20 cellular contexts compared by ENCODE assay signal in the genomic region with DNA sequence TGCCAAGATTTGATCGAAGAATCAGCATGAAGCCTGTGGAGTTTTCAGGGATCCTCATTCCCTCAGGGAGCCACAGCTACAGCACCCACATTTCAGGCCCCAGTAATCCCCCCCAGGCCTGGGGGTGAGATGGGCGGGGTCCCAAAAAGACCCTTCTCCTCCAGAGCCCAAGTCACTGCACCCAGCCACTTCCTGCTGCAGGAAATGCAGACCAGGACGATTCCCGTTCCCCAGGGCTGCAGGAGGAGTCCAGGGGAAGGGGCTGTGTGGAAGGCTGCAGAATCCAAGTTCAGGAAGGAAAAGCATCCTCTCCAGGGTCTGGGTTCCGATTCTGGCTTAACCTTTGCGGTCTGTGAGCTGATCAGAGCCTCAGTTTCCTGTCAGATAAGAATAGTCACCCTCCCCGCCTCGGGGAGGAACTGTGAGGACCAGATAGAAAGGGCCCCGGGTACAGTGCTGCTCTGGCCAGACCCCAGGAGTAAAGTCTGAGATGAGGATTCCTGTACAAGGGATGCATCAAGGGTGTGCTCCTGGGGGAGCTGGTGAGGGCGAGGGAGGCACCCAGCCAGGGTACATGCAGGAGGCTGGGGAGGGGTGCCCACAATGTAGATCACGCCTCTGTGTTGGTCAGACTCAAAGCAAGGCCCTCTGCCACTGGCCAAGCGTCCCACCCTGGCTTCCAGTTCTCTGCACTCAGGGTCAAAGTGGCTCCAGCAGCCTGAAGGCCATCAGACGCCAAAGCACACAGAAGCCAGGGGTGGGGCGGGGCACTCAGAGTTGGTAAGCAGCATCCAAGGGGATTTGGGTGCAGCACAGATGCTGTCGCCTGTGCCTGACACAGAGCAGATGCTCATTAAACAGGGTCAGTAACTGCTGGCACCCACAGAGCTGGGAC. TPM values are rescaled to one million over a fixed set of nuclear protein-coding genes. Genes with fewer than 3 reads are reported as not detected.
DNase-seq lines count a peak whose midpoint lies in the region; ATAC-seq, FAIRE-seq and TF ChIP-seq lines count a peak whose summit lies in the region.
"Had no signal": no experiment of that assay in that cellular context is flagged by ENCODE, and none has a peak within 500 bp of the region (broad histone marks: within the 10 kb centered on the region; RNA-seq: fewer than 3 reads in every experiment).

No MANE protein-coding gene starts in this region.

- no peak overlapping the region for H3K4me3 Mint-ChIP-seq in neural crest cell
- H3K4me3 Mint-ChIP-seq in nephron progenitor cell, result no peak overlapping the region
- H3K4me3 Mint-ChIP-seq: activated T-cell treated with anti-CD3 and anti-CD28 coated beads, Interleukin-2, amount 50 U/mL, for 24 hours; neural progenitor cell had no signal

- H3K27me3 ChIP-seq in BLaER1, result no peaks in the 10 kb centered on the region
- H3K27me3 ChIP-seq in PC-3 (ENCODE audit: low read length), result no peaks in the 10 kb centered on the region
- H3K27me3 ChIP-seq in endothelial cell of umbilical vein (ENCODE audit: control insufficient read depth in 2 of 2, insufficient read depth in 2 of 2, low read length in 2 of 2), result peaks cover 0 to under 1% of the 10 kb centered on the region in 2 experiments
- H3K27me3 ChIP-seq: neural progenitor cell, right lobe of liver had no signal

- dilution Hi-C loops in endothelial cell of umbilical vein (cut with MboI; ENCODE audit: extremely low pct_ligation_motif_present, low sequenced_read_pairs), result no loop called here

- no peaks in the 10 kb centered on the region for H4K20me1 ChIP-seq in BLaER1
- H4K20me1 ChIP-seq in PC-3 (ENCODE audit: low read length), result no peaks in the 10 kb centered on the region
- H4K20me1 ChIP-seq in endothelial cell of umbilical vein (replicated peaks; ENCODE audit: control insufficient read depth, extremely low read depth, insufficient read depth, low read length), result no peaks in the 10 kb centered on the region

- intact Hi-C loops in PC-3 (cut with micrococcal nuclease), result loop anchor here (5.0 kb wide), 1 partner anchor 62 kb away; no protein-coding TSS in a partner anchor
- intact Hi-C loops in endothelial cell of umbilical vein (cut with micrococcal nuclease), result loop anchor here (5.0 kb wide), 1 partner anchor 43 kb away; no protein-coding TSS in a partner anchor

- no peaks in the 10 kb centered on the region for H3K27me3 Mint-ChIP-seq in neural crest cell (ENCODE audit: low read depth)
- no peaks in the 10 kb centered on the region for H3K27me3 Mint-ChIP-seq in nephron progenitor cell (ENCODE audit: low read depth, poor library complexity)
- H3K27me3 Mint-ChIP-seq: activated T-cell treated with anti-CD3 and anti-CD28 coated beads, Interleukin-2, amount 50 U/mL, for 24 hours had no signal

- H3K9me3 ChIP-seq in BLaER1, result no peaks in the 10 kb centered on the region
- no peaks in the 10 kb centered on the region for H3K9me3 ChIP-seq in PC-3 (ENCODE audit: low read length)
- H3K9me3 ChIP-seq in endothelial cell of umbilical vein (replicated peaks; ENCODE audit: control insufficient read depth, insufficient read depth, low read length), result no peaks in the 10 kb centered on the region
- H3K9me3 ChIP-seq: lower lobe of right lung, right lobe of liver, SK-N-SH had no signal

- H2AFZ ChIP-seq in PC-3 (ENCODE audit: low read length) (no peak overlapping the region), endothelial cell of umbilical vein (ENCODE audit: low read depth, low read length) (no peak overlapping the region)
- H2AFZ ChIP-seq: neural progenitor cell had no signal

- POLR2A ChIA-PET in PC-3 (lab: Charles Lee; ENCODE audit: unreplicated experiment) (no interaction called here), endothelial cell of umbilical vein (lab: Charles Lee) (no interaction called here)

- no peaks in the 10 kb centered on the region for H3K36me3 Mint-ChIP-seq in neural crest cell (ENCODE audit: low read depth)
- H3K36me3 Mint-ChIP-seq in nephron progenitor cell (ENCODE audit: low read depth), result no peaks in the 10 kb centered on the region
- H3K36me3 Mint-ChIP-seq: IgD-negative memory B cell, neural progenitor cell had no signal

- H3K4me2 ChIP-seq in BLaER1, result peak overlapping the region; percentile 93
- peak overlapping the region; percentile 86 for H3K4me2 ChIP-seq in PC-3 (ENCODE audit: low read length)
- no peak overlapping the region for H3K4me2 ChIP-seq in endothelial cell of umbilical vein (ENCODE audit: insufficient read depth, low read length)
- H3K4me2 ChIP-seq: SK-N-SH had no signal

- H3K9me3 Mint-ChIP-seq in neural crest cell (no peaks in the 10 kb centered on the region), nephron progenitor cell (peaks cover 7% of the 10 kb centered on the region)
- H3K9me3 Mint-ChIP-seq: activated T-cell treated with anti-CD3 and anti-CD28 coated beads, Interleukin-2, amount 50 U/mL, for 24 hours; IgD-negative memory B cell had no signal

- BruUV-seq in PC-3 (replicated peaks; lab: Mats Ljungman, UMichigan) (no TSS peak), endothelial cell of umbilical vein (replicated peaks; lab: Mats Ljungman, UMichigan) (no TSS peak)

- peak overlapping the region; percentile 70 for H3K27ac ChIP-seq in BLaER1
- H3K27ac ChIP-seq in PC-3 (ENCODE audit: low read length), result peak overlapping the region; percentile 99
- peak overlapping the region; percentile 10 for H3K27ac ChIP-seq in endothelial cell of umbilical vein (ENCODE audit: insufficient read depth, low read depth, low read length)
- H3K27ac ChIP-seq: neural progenitor cell had no signal

- peak overlapping the region; percentile 32 for H3K4me3 ChIP-seq in BLaER1
- peak overlapping the region; percentile 54; the same call in 1 of the 2 replicates for H3K4me3 ChIP-seq in PC-3 (ENCODE audit: low read length)
- H3K4me3 ChIP-seq in endothelial cell of umbilical vein (replicated peaks in 1 of 3; ENCODE audit: insufficient read depth in 1 of 3, low read depth in 1 of 3, low read length in 3 of 3), result no peak overlapping the region
- H3K4me3 ChIP-seq: lower lobe of right lung, neural progenitor cell, right lobe of liver had no signal

- no peaks in the 10 kb centered on the region for H3F3A ChIP-seq in PC-3 (ENCODE audit: low read length, unreplicated experiment)

- H3K4me1 ChIP-seq in BLaER1 (peaks cover 66% of the 10 kb centered on the region), PC-3 (ENCODE audit: insufficient read depth, low read length) (peaks cover 37% of the 10 kb centered on the region), endothelial cell of umbilical vein (ENCODE audit: control insufficient read depth, extremely low read depth, insufficient read depth, low read length) (peaks cover 42% of the 10 kb centered on the region)

- TF ChIP-seq POLR2A in endothelial cell of umbilical vein (IDR thresholded peaks at IDR 0.05; ENCODE audit: low read depth, low read length), result no peak

- ATAC-seq in PC-3, result no peak

- CTCF ChIA-PET in PC-3 (lab: Charles Lee), result no interaction called here
- CTCF ChIA-PET in endothelial cell of umbilical vein (lab: Charles Lee), result interaction anchor here (0.7 to 2.2 kb wide), 7 partner anchors 8 to 130 kb away, joined by 3 to 16 read pairs (median 4); a partner anchor contains a TSS

- H3K27ac Mint-ChIP-seq in neural crest cell (ENCODE audit: unreplicated experiment) (peak overlapping the region; percentile 92), nephron progenitor cell (no peak overlapping the region)
- H3K27ac Mint-ChIP-seq: activated T-cell treated with anti-CD3 and anti-CD28 coated beads, Interleukin-2, amount 50 U/mL, for 24 hours; IgD-negative memory B cell had no signal

- no peaks in the 10 kb centered on the region for H3K79me2 ChIP-seq in PC-3 (ENCODE audit: low read length)
- H3K79me2 ChIP-seq in endothelial cell of umbilical vein (ENCODE audit: control insufficient read depth, insufficient read depth, low read length), result no peaks in the 10 kb centered on the region

- H3K4me1 Mint-ChIP-seq in neural crest cell (no peaks in the 10 kb centered on the region), nephron progenitor cell (peaks cover 5% of the 10 kb centered on the region)

- H3K9ac ChIP-seq in BLaER1 (peak overlapping the region; percentile 4; the same call in 1 of the 2 replicates), PC-3 (ENCODE audit: low read length) (peak overlapping the region; percentile 18; the same call in 1 of the 2 replicates), endothelial cell of umbilical vein (replicated peaks; ENCODE audit: extremely low read depth, insufficient read depth, low read length) (no peak overlapping the region)
- H3K9ac ChIP-seq: neural progenitor cell, SK-N-SH had no signal

- DNase-seq in PC-3 (no peak), endothelial cell of umbilical vein (ENCODE audit: low read depth, low spot score) (no peak), neural crest cell (ENCODE audit: low read depth, low spot score) (no peak), NCI-H1436 (lab: John Stamatoyannopoulos, UW) (no peak), ecto neural progenitor cell (ENCODE audit: low spot score) (no peak), nephron progenitor cell (no peak), MV-4-11 (lab: John Stamatoyannopoulos, UW) (no peak)
- DNase-seq: caudate nucleus; foreskin melanocyte; SK-N-SH; stimulated activated CD4-positive, alpha-beta T cell treated with anti-CD3 and anti-CD28 coated beads, Interleukin-2, amount 100 ng/mL, for 48 hours had no signal

- H3K36me3 ChIP-seq in BLaER1, result no peaks in the 10 kb centered on the region
- H3K36me3 ChIP-seq in PC-3 (ENCODE audit: low read depth, low read length), result no peaks in the 10 kb centered on the region
- H3K36me3 ChIP-seq in endothelial cell of umbilical vein (ENCODE audit: control insufficient read depth in 2 of 2, extremely low read depth in 1 of 2, insufficient read depth in 2 of 2, low read length in 2 of 2), result no peaks in the 10 kb centered on the region
- H3K36me3 ChIP-seq: lower lobe of right lung, neural progenitor cell, right lobe of liver had no signal

- no peaks in the 10 kb centered on the region for H3K9me2 ChIP-seq in PC-3 (replicated peaks; ENCODE audit: low read length)
- H3K9me2 ChIP-seq: SK-N-SH had no signal

- peak; percentile 73 for FAIRE-seq in endothelial cell of umbilical vein (lab: Jason Lieb, UNC)
- FAIRE-seq: endometrium, GM19239, TTC549 had no signal

- H3K9me1 ChIP-seq in endothelial cell of umbilical vein (replicated peaks; ENCODE audit: control insufficient read depth, extremely low read depth, insufficient read depth, low read length), result no peaks in the 10 kb centered on the region

- TF ChIP-seq CTCF in PC-3 (conservative IDR thresholded peaks at IDR 0.05; ENCODE audit: low read depth, low read length), result no peak
- no peak for TF ChIP-seq CTCF in endothelial cell of umbilical vein (IDR thresholded peaks at IDR 0.05; ENCODE audit: extremely low read depth in 1 of 2, insufficient read depth in 1 of 2, low read depth in 1 of 2, low read length in 2 of 2)
- TF ChIP-seq CTCF in neural crest cell (conservative IDR thresholded peaks at IDR 0.05), result no peak
- no peak for TF ChIP-seq CTCF in nephron progenitor cell (IDR thresholded peaks at IDR 0.05)

RNA-seq across cellular contexts. Expression of a gene that starts 30.1 kb away (rescaled TPM):
- total RNA-seq in PC-3 (2014; rRNA removed) (30.8 and 32.8 TPM in 2 replicates), endothelial cell of umbilical vein (78.2 and 79.4 TPM in 2 replicates), neural crest cell (83.6 and 85.6 TPM in 2 replicates)
- 29.6 and 31.5 TPM in 2 replicates for polyA plus RNA-seq in endothelial cell of umbilical vein
- polyA plus RNA-seq in endothelial cell of umbilical vein (2011; cell fraction: cytosol; rRNA removed), result 24.4 and 26.7 TPM in 2 replicates
- polyA plus RNA-seq in endothelial cell of umbilical vein (2011; cell fraction: nucleus; rRNA removed), result 46.0 and 57.6 TPM in 2 replicates
- 45.4 and 53.5 TPM in 2 replicates for polyA plus RNA-seq in endothelial cell of umbilical vein (2012)
- 41.5 and 42.9 TPM in 2 replicates for polyA minus RNA-seq in endothelial cell of umbilical vein
- polyA minus RNA-seq in endothelial cell of umbilical vein (2011; cell fraction: cytosol; rRNA and poly(A)+ RNA removed), result not detected
- 32.9 and 44.5 TPM in 2 replicates for polyA minus RNA-seq in endothelial cell of umbilical vein (2011; cell fraction: nucleus; rRNA and poly(A)+ RNA removed)

Comparison
In these comparisons a context has a peak if more than half of its experiments do, and no peak if none do; other contexts are left out.
1. H3K27ac ChIP-seq: peak in every context shown above with its lines; median percentile 99 in PC-3; 70 in BLaER1; 10 in endothelial cell of umbilical vein.
2. H3K4me3 ChIP-seq: peak in BLaER1 (single experiment) and PC-3 (single experiment); none in endothelial cell of umbilical vein (0 of 3).